9 cellular contexts compared by ENCODE assay signal in the genomic region with DNA sequence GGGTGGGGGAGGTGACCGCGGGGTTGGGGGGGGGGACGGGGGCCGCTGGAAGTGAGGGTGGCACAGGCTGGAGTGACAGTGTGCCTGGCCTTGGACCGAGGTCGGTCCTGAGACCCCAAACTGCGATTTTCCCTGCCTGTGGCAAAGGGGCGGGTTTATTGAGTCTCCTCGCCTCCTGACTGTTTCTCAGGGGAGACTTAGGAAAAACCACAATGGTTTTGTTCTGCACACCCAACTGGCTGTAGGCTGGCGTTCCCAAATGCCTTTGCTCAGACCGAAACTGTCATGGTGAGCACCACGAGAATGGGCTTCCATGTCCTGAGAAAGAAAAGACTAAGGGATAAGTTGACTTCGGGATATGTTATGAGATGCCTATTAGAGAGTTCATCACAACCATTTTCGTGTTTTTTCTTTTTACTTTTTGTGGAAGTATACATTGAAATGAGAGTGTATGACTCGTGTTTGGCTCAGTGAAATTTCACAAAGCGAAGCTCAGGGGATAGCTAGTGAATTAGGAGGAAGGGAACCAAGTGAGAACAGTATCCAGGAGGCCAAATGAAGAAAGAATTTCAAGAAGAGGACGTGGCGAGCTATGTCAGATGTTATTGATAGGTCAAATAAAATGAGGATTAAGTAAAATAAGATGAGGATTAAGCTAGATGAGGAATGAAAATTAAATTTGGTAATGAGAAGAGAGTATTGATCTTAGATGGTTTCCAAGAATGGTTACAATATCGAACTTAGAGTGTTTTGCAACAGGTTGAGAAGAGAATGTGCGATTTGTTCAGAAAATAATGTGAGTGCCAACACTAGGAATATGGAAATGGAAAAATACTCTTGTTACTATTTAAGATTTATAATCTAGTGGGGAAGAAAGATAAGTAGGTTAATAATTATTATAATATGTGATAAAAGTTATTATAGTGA. TPM values are rescaled to one million over a fixed set of nuclear protein-coding genes. Genes with fewer than 3 reads are reported as not detected.
DNase-seq lines count a peak whose midpoint lies in the region; ATAC-seq and TF ChIP-seq lines count a peak whose summit lies in the region.
"Had no signal": no experiment of that assay in that cellular context is flagged by ENCODE, and none has a peak within 500 bp of the region (broad histone marks: within the 10 kb centered on the region; RNA-seq: fewer than 3 reads in every experiment).

No MANE protein-coding gene starts in this region.

- H3K36me3 ChIP-seq in duodenal mucosa (ENCODE audit: control insufficient read depth in 1 of 2, insufficient read depth in 2 of 2, low read length in 2 of 2) (no peaks in the 10 kb centered on the region), lung (ENCODE audit: control insufficient read depth in 2 of 2, insufficient read depth in 2 of 2, low read length in 2 of 2) (no peaks in the 10 kb centered on the region)

- no peak for TF ChIP-seq CTCF in lung (IDR thresholded peaks at IDR 0.05; ENCODE audit: control extremely low read depth, extremely low read depth)

- peaks cover 10% of the 10 kb centered on the region for H3K9me3 Mint-ChIP-seq in activated CD4-positive, alpha-beta T cell treated with anti-CD3 and anti-CD28 coated beads, Interleukin-2, amount 10 ng/mL, durations not matched to agents 24 days and 14 days

- H3K4me1 ChIP-seq in duodenal mucosa (ENCODE audit: control insufficient read depth in 1 of 2, insufficient read depth in 2 of 2, low read length in 2 of 2), result peaks cover 5 to 7% of the 10 kb centered on the region in 2 donors
- no peaks in the 10 kb centered on the region for H3K4me1 ChIP-seq in lung (ENCODE audit: control insufficient read depth in 2 of 2, insufficient read depth in 2 of 2, low read length in 2 of 2)

- peaks cover 14% of the 10 kb centered on the region for H3K36me3 Mint-ChIP-seq in activated CD4-positive, alpha-beta T cell treated with anti-CD3 and anti-CD28 coated beads, Interleukin-2, amount 10 ng/mL, durations not matched to agents 24 days and 14 days (ENCODE audit: low read depth)

- no peak overlapping the region for H3K4me3 Mint-ChIP-seq in activated CD4-positive, alpha-beta T cell treated with anti-CD3 and anti-CD28 coated beads, Interleukin-2, amount 10 ng/mL, durations not matched to agents 24 days and 14 days

- peaks cover 10% of the 10 kb centered on the region for H3K4me1 Mint-ChIP-seq in activated CD4-positive, alpha-beta T cell treated with anti-CD3 and anti-CD28 coated beads, Interleukin-2, amount 10 ng/mL, durations not matched to agents 24 days and 14 days

- 20 to 23% methylated on average over 19 to 20 of the region's 20 CpGs for WGBS in lung, 2 donors

- peak overlapping the region; percentile 52 to 67 for H3K9ac ChIP-seq in duodenal mucosa (ENCODE audit: low read depth in 1 of 2, low read length in 2 of 2)

- DNase-seq in activated CD4-positive, alpha-beta T cell treated with anti-CD3 and anti-CD28 coated beads, Interleukin-2, amount 10 ng/mL, durations not matched to agents 24 days and 14 days, result peak; percentile 61
- no peak for DNase-seq in activated CD4-positive, alpha-beta T cell treated with anti-CD3 and anti-CD28 coated beads, Interleukin-2, amount 50 U/mL, for 4 hours
- DNase-seq in NAMALWA (ENCODE audit: low spot score), result peak; percentile 27
- no peak for DNase-seq in lung (ENCODE audit: low spot score)

- peaks cover 19% of the 10 kb centered on the region for H3K27me3 Mint-ChIP-seq in activated CD4-positive, alpha-beta T cell treated with anti-CD3 and anti-CD28 coated beads, Interleukin-2, amount 10 ng/mL, durations not matched to agents 24 days and 14 days

- H3K27me3 ChIP-seq in duodenal mucosa (ENCODE audit: control insufficient read depth in 1 of 2, insufficient read depth in 2 of 2, low read length in 2 of 2) (no peaks in the 10 kb centered on the region), lung (ENCODE audit: control insufficient read depth, insufficient read depth) (no peaks in the 10 kb centered on the region)

- peaks cover under 1 to 2% of the 10 kb centered on the region in 2 donors for H3K9me3 ChIP-seq in duodenal mucosa (ENCODE audit: control insufficient read depth in 1 of 2, low read length in 2 of 2)
- H3K9me3 ChIP-seq in lung (ENCODE audit: control insufficient read depth in 2 of 2, insufficient read depth in 1 of 2, low read length in 1 of 2), result no peaks in the 10 kb centered on the region

- no peak overlapping the region for H3K27ac Mint-ChIP-seq in activated CD4-positive, alpha-beta T cell treated with anti-CD3 and anti-CD28 coated beads, Interleukin-2, amount 10 ng/mL, durations not matched to agents 24 days and 14 days

- intact Hi-C loops in activated CD4-positive, alpha-beta T cell treated with anti-CD3 and anti-CD28 coated beads, Interleukin-2, amount 10 ng/mL, durations not matched to agents 24 days and 14 days (cut with micrococcal nuclease), result no loop called here

- ATAC-seq in lung (ENCODE audit: insufficient read depth, low FRiP score) (peak; percentile 37), HG03139 (IDR thresholded peaks at IDR 0.05; ENCODE audit: unreplicated experiment) (no peak), HG02759 (IDR thresholded peaks at IDR 0.05; ENCODE audit: unreplicated experiment) (no peak), HG02973 (IDR thresholded peaks at IDR 0.05; ENCODE audit: unreplicated experiment) (no peak)

- H3K4me3 ChIP-seq in duodenal mucosa (ENCODE audit: low read depth in 1 of 2, low read length in 2 of 2) (peak overlapping the region; percentile 76 to 77), lung (peak overlapping the region; percentile 42)

- H3K27ac ChIP-seq in duodenal mucosa (ENCODE audit: low read depth, low read length), result no peak overlapping the region
- peak overlapping the region in 1 of 2 donors; percentile 31 for H3K27ac ChIP-seq in lung (ENCODE audit: low read depth in 1 of 2, low read length in 1 of 2)

RNA-seq across cellular contexts. Expression of a gene that starts 0.9 kb away (rescaled TPM):
- total RNA-seq in activated CD4-positive, alpha-beta T cell treated with anti-CD3 and anti-CD28 coated beads, Interleukin-2, amount 10 ng/mL, durations not matched to agents 24 days and 14 days, result 35.1 and 40.3 TPM in 2 replicates
- total RNA-seq in lung, result 10 to 100 TPM; 52.9 to 98.7 TPM
- polyA plus RNA-seq in lung, result 10 to 100 TPM; 17.4 to 18.9 TPM

RNA-seq across cellular contexts. Expression of a gene that starts 8.6 kb away (rescaled TPM):
- 0.14 TPM in 1 of 2 replicates, not detected in the other for total RNA-seq in activated CD4-positive, alpha-beta T cell treated with anti-CD3 and anti-CD28 coated beads, Interleukin-2, amount 10 ng/mL, durations not matched to agents 24 days and 14 days
- under 1 TPM in 1 of 2 donors, not detected in 1; 0.12 TPM for total RNA-seq in lung
- under 1 TPM; 0.06 TPM for polyA plus RNA-seq in lung
- total RNA-seq: dermis microvascular lymphatic vessel endothelial cell had no signal

RNA-seq across cellular contexts. Expression of a gene that starts 48.5 kb away (rescaled TPM):
- total RNA-seq in activated CD4-positive, alpha-beta T cell treated with anti-CD3 and anti-CD28 coated beads, Interleukin-2, amount 10 ng/mL, durations not matched to agents 24 days and 14 days, result not detected in 2 replicates
- total RNA-seq in lung, result under 1 TPM; 0.28 to 0.77 TPM
- under 1 TPM; 0.17 to 0.77 TPM for polyA plus RNA-seq in lung
- total RNA-seq: dermis microvascular lymphatic vessel endothelial cell had no signal

Comparison
In these comparisons a context has a peak if more than half of its experiments do, and no peak if none do; other contexts are left out.
1. DNase-seq: peak in activated CD4-positive, alpha-beta T cell treated with anti-CD3 and anti-CD28 coated beads, Interleukin-2, amount 10 ng/mL, durations not matched to agents 24 days and 14 days (single experiment) and NAMALWA (single experiment); none in activated CD4-positive, alpha-beta T cell treated with anti-CD3 and anti-CD28 coated beads, Interleukin-2, amount 50 U/mL, for 4 hours (0 of 2) and lung (single experiment).